Comparison of ENCODE assay signal across 15 cellular contexts in genomic region chr3:30945291-30945690, GRCh38. TPM values are rescaled to one million over a fixed set of nuclear protein-coding genes. Genes with fewer than 3 reads are reported as not detected.
DNase-seq lines count a peak whose midpoint lies in the region; ATAC-seq lines count a peak whose summit lies in the region.
"Had no signal": no experiment of that assay in that cellular context is flagged by ENCODE, and none has a peak within 500 bp of the region (broad histone marks: within the 10 kb centered on the region; RNA-seq: fewer than 3 reads in every experiment).

No MANE protein-coding gene starts in this region.

- 85 to 93% methylated on average over 1 of the region's 1 CpG for WGBS in GM23248 (ENCODE audit: low coverage in 1 of 2, low lambda C conversion rate in 2 of 2, missing lambda C conversion rate in 2 of 2), 2 experiments

- no peak overlapping the region for H3K4me2 ChIP-seq in GM23248 (ENCODE audit: unreplicated experiment)

- H3K36me3 Mint-ChIP-seq in activated T-cell treated with anti-CD3 and anti-CD28 coated beads, Interleukin-2, amount 50 U/mL, for 4 hours (ENCODE audit: insufficient read depth) = peaks cover 1% of the 10 kb centered on the region
- H3K36me3 Mint-ChIP-seq: CD14-positive monocyte; CD8-positive, alpha-beta T cell had no signal

- in situ Hi-C loops in GM23248 (cut with MboI) = loop anchor here (25.0 kb wide), 1 partner anchor 817 kb away; no protein-coding TSS in a partner anchor

- no peaks in the 10 kb centered on the region for H3F3A ChIP-seq in GM23248 (ENCODE audit: insufficient read depth)

- no peaks in the 10 kb centered on the region for H4K20me1 ChIP-seq in GM23248 (ENCODE audit: insufficient read depth)

- H3K79me2 ChIP-seq in GM23248 (ENCODE audit: insufficient read depth) = no peaks in the 10 kb centered on the region

- H3K9me3 Mint-ChIP-seq in activated T-cell treated with anti-CD3 and anti-CD28 coated beads, Interleukin-2, amount 50 U/mL, for 4 hours = peaks cover 2% of the 10 kb centered on the region
- H3K9me3 Mint-ChIP-seq: CD8-positive, alpha-beta T cell had no signal

- H3K4me1 ChIP-seq in GM23248 (ENCODE audit: insufficient read depth) = no peaks in the 10 kb centered on the region

- H2AFZ ChIP-seq in GM23248 = no peak overlapping the region

- H3K4me3 ChIP-seq in GM23248 = no peak overlapping the region

- no peak overlapping the region for H3K27ac ChIP-seq in GM23248

- no peak overlapping the region for H3K9ac ChIP-seq in GM23248

- no peaks in the 10 kb centered on the region for H3K27me3 Mint-ChIP-seq in activated T-cell treated with anti-CD3 and anti-CD28 coated beads, Interleukin-2, amount 50 U/mL, for 4 hours (ENCODE audit: low read depth)

- no peak for ATAC-seq in activated T-cell treated with anti-CD3 and anti-CD28 coated beads, Interleukin-2, amount 50 U/mL, for 4 hours
- ATAC-seq: CD8-positive, alpha-beta T cell had no signal

- H3K4me1 Mint-ChIP-seq in activated T-cell treated with anti-CD3 and anti-CD28 coated beads, Interleukin-2, amount 50 U/mL, for 4 hours (ENCODE audit: low read depth) = no peaks in the 10 kb centered on the region

- H3K27me3 ChIP-seq in GM23248 (replicated peaks; ENCODE audit: insufficient read depth) = no peaks in the 10 kb centered on the region

- H3K36me3 ChIP-seq in GM23248 (ENCODE audit: low read depth) = no peaks in the 10 kb centered on the region

- H3K9me3 ChIP-seq in GM23248 (ENCODE audit: low read depth) = no peaks in the 10 kb centered on the region

- DNase-seq in GM23248 = peak; percentile 24
- DNase-seq in LHCN-M2 (ENCODE audit: low read depth) = peak; percentile 28
- peak; percentile 30 for DNase-seq in kidney tubule cell (ENCODE audit: low spot score)
- DNase-seq in medulla oblongata (ENCODE audit: extremely low spot score) = no peak
- no peak for DNase-seq in RKO (ENCODE audit: low spot score)
- no peak for DNase-seq in activated T-cell treated with anti-CD3 and anti-CD28 coated beads, Interleukin-2, amount 50 U/mL, for 4 hours
- no peak for DNase-seq in cerebellum (ENCODE audit: low spot score)
- DNase-seq: CD8-positive, alpha-beta T cell; COR-L47; DMS153; DMS79 treated with DMSO at 0.1 percent for 48 hours; GDM1; IMR-90 had no signal

- H3K4me3 Mint-ChIP-seq in activated T-cell treated with anti-CD3 and anti-CD28 coated beads, Interleukin-2, amount 50 U/mL, for 4 hours = no peak overlapping the region
- H3K4me3 Mint-ChIP-seq: CD14-positive monocyte; CD8-positive, alpha-beta T cell had no signal

- H3K9me2 ChIP-seq in GM23248 (ENCODE audit: insufficient read depth) = no peaks in the 10 kb centered on the region

RNA-seq across cellular contexts. Expression of gene GADL1, which starts 50.8 kb away (rescaled TPM):
- total RNA-seq in GM23248 (2014; rRNA removed; shearing (Covaris generic)) = 0.13 TPM in 1 of 2 replicates, not detected in the other
- polyA plus RNA-seq in GM23248 (2016; fragmentation: Nextera tagmentation; extraction: Ambion mirVana) = not detected in 2 replicates
- total RNA-seq in LHCN-M2 (2014; rRNA removed) (0.06 TPM in 2 replicates), cerebellum (0.27 TPM)
- polyA plus RNA-seq in LHCN-M2 (2012) = not detected
- total RNA-seq in activated T-cell treated with anti-CD3 and anti-CD28 coated beads, Interleukin-2, amount 50 U/mL, for 4 hours = not detected
- total RNA-seq: CD8-positive, alpha-beta T cell; IMR-90 had no signal
- polyA plus RNA-seq: BJ, CD14-positive monocyte, IMR-90 had no signal

Comparison
In these comparisons a context has a peak if more than half of its experiments do, and no peak if none do; other contexts are left out.
1. DNase-seq: peak in GM23248 (single experiment), LHCN-M2 (single experiment) and kidney tubule cell (single experiment); none in medulla oblongata (single experiment), RKO (single experiment), activated T-cell treated with anti-CD3 and anti-CD28 coated beads, Interleukin-2, amount 50 U/mL, for 4 hours (single experiment) and cerebellum (single experiment).